Comparison of ENCODE assay signal across 19 cellular contexts in genomic region chr17:67582632-67583230, GRCh38.
DNase-seq lines count a peak whose midpoint lies in the region; ATAC-seq and TF ChIP-seq lines count a peak whose summit lies in the region.
"Had no signal": no experiment of that assay in that cellular context is flagged by ENCODE, and none has a peak within 500 bp of the region (broad histone marks: within the 10 kb centered on the region; RNA-seq: fewer than 3 reads in every experiment).

No MANE protein-coding gene starts in this region.

- H3K9me3 ChIP-seq in H9 (ENCODE audit: control insufficient read depth, low read depth, low read length) (no peaks in the 10 kb centered on the region), neural progenitor cell (ENCODE audit: low read depth) (no peaks in the 10 kb centered on the region)
- H3K9me3 ChIP-seq: ascending aorta, right lobe of liver had no signal

- no peak overlapping the region for H2BK15ac ChIP-seq in H9 (ENCODE audit: low read depth, low read length)

- H3K4me2 ChIP-seq in H9 (ENCODE audit: insufficient read depth, insufficient read length, low read length): no peak overlapping the region
- no peak overlapping the region for H3K4me2 ChIP-seq in neural progenitor cell
- H3K4me2 ChIP-seq: BLaER1 treated with 17β-estradiol and CSF1 and Interleukin-3, amounts not matched to agents 10 nM and 100 nM had no signal

- no peak overlapping the region for H2BK20ac ChIP-seq in H9 (ENCODE audit: low read depth, low read length, poor library complexity, severe bottlenecking)

- H2BK5ac ChIP-seq in H9 (ENCODE audit: insufficient read length, low read length): no peak overlapping the region

- no peaks in the 10 kb centered on the region for H4K20me1 ChIP-seq in H9 (ENCODE audit: control insufficient read depth, insufficient read depth, insufficient read length)
- no peaks in the 10 kb centered on the region for H4K20me1 ChIP-seq in neural progenitor cell (ENCODE audit: low read depth)
- H4K20me1 ChIP-seq: BLaER1 treated with 17β-estradiol and CSF1 and Interleukin-3, amounts not matched to agents 10 nM and 100 nM had no signal

- H3K27me3 ChIP-seq in H9 (ENCODE audit: insufficient read depth, low read length) (no peaks in the 10 kb centered on the region), neural progenitor cell (no peaks in the 10 kb centered on the region)
- H3K27me3 ChIP-seq: ascending aorta; BLaER1 treated with 17β-estradiol and CSF1 and Interleukin-3, amounts not matched to agents 10 nM and 100 nM; right lobe of liver had no signal

- no peaks in the 10 kb centered on the region for H3K79me1 ChIP-seq in H9 (ENCODE audit: insufficient read depth, low read depth, low read length, poor library complexity, severe bottlenecking)

- H3K36me3 ChIP-seq in neural progenitor cell: no peaks in the 10 kb centered on the region
- H3K36me3 ChIP-seq: ascending aorta, right lobe of liver had no signal

- TF ChIP-seq CTCF in H9 (conservative IDR thresholded peaks at IDR 0.05): no peak
- TF ChIP-seq CTCF in fibroblast of pulmonary artery (IDR thresholded peaks at IDR 0.05; ENCODE audit: low read length, missing control alignments): no peak
- no peak for TF ChIP-seq CTCF in neural progenitor cell (IDR thresholded peaks at IDR 0.05)

- DNase-seq in H9 (no peak), NCI-H226 (peak; percentile 74), fibroblast of pulmonary artery (ENCODE audit: low read depth) (peak; percentile 26), renal cortical epithelial cell (ENCODE audit: low read depth) (peak; percentile 88), NOMO-1 treated with dmso at 0.1 percent for 144 hours (lab: John Stamatoyannopoulos, UW; ENCODE audit: unreplicated experiment) (no peak), COR-L47 (lab: John Stamatoyannopoulos, UW) (no peak), neural progenitor cell (ENCODE audit: low spot score) (no peak)
- DNase-seq: activated CD4-positive, alpha-beta T cell treated with anti-CD3 and anti-CD28 coated beads for 48 hours; effector CD8-positive, alpha-beta T cell; GDM1; Kasumi-1; NCI-H446; right lobe of liver; stimulated activated CD4-positive, alpha-beta T cell treated with anti-CD3 and anti-CD28 coated beads, Interleukin-4, amount 100 ng/mL, for 4 hours had no signal

- H2AFZ ChIP-seq in H9 (ENCODE audit: low read length) (no peak overlapping the region), neural progenitor cell (replicated peaks) (no peak overlapping the region)

- H3K79me2 ChIP-seq in H9 (ENCODE audit: insufficient read depth, low read length) (no peaks in the 10 kb centered on the region), neural progenitor cell (ENCODE audit: low read depth) (no peaks in the 10 kb centered on the region)

- H3K27ac Mint-ChIP-seq in H9: peak overlapping the region in 2 of 3 experiments; percentile 15 to 64; a peak in 1 of 7 replicates
- H3K27ac Mint-ChIP-seq in neural progenitor cell: no peak overlapping the region
- H3K27ac Mint-ChIP-seq: stimulated activated memory B cell treated with anti-CD40 and anti-IgM and Interleukin-4, amounts not matched to agents 10 μg/mL and 1 μg/mL and 100 μg/mL, for 72 hours; T-helper 1 cell treated with Interleukin-12 subunit alpha and Interleukin-12 subunit beta and Interleukin-4 antibody, amounts not matched to agents 30 μg/mL and 1 μg/mL, for 36 hours had no signal

- H3K4ac ChIP-seq in H9 (ENCODE audit: low read depth, low read length): no peak overlapping the region

- H4K8ac ChIP-seq in H9 (replicated peaks; ENCODE audit: insufficient read length, low read depth, low read length): no peak overlapping the region

- no peak overlapping the region for H2BK120ac ChIP-seq in H9 (ENCODE audit: low read depth, low read length, poor library complexity, severe bottlenecking)

- no peaks in the 10 kb centered on the region; the same call in 1 of the 2 replicates for H3K27me3 Mint-ChIP-seq in H9 (ENCODE audit: low read depth)
- H3K27me3 Mint-ChIP-seq in neural progenitor cell (ENCODE audit: insufficient read depth, low read depth): peaks cover 4% of the 10 kb centered on the region
- H3K27me3 Mint-ChIP-seq: stimulated activated memory B cell treated with anti-CD40 and anti-IgM and Interleukin-4, amounts not matched to agents 10 μg/mL and 1 μg/mL and 100 μg/mL, for 72 hours had no signal

- no peaks in the 10 kb centered on the region for H3F3A ChIP-seq in neural progenitor cell (ENCODE audit: low read depth)

- WGBS in H9 (ENCODE audit: extremely low coverage, insufficient read length, low lambda C conversion rate): no CpG with 5 or more reads among the region's 8 CpGs

- no peak overlapping the region for H2BK12ac ChIP-seq in H9 (ENCODE audit: insufficient read length, low read depth, low read length)

- H4K5ac ChIP-seq in H9 (ENCODE audit: insufficient read length, low read depth, low read length): no peak overlapping the region

- no peak overlapping the region for H2AK5ac ChIP-seq in H9 (ENCODE audit: insufficient read length, low read length)

- H3K9me3 Mint-ChIP-seq in H9 (peaks cover 2 to 8% of the 10 kb centered on the region in 2 experiments; a peak in 2 of 5 replicates), neural progenitor cell (no peaks in the 10 kb centered on the region)
- H3K9me3 Mint-ChIP-seq: T-helper 1 cell treated with Interleukin-12 subunit alpha and Interleukin-12 subunit beta and Interleukin-4 antibody, amounts not matched to agents 30 μg/mL and 1 μg/mL, for 36 hours had no signal

- H3K9ac ChIP-seq in H9 (ENCODE audit: extremely low read depth, insufficient read length, low read length): no peak overlapping the region
- no peak overlapping the region for H3K9ac ChIP-seq in neural progenitor cell
- H3K9ac ChIP-seq: BLaER1 treated with 17β-estradiol and CSF1 and Interleukin-3, amounts not matched to agents 10 nM and 100 nM had no signal

- H3K4me1 ChIP-seq in H9 (ENCODE audit: insufficient read depth, low read length) (peaks cover 3% of the 10 kb centered on the region; the same call in 1 of the 2 replicates), neural progenitor cell (peaks cover 8% of the 10 kb centered on the region)
- H3K4me1 ChIP-seq: ascending aorta, right lobe of liver had no signal

- H3T11ph ChIP-seq in H9 (ENCODE audit: low read length): no peak overlapping the region

- H3K23ac ChIP-seq in H9 (ENCODE audit: insufficient read length, low read depth, low read length): no peak overlapping the region

- H3K23me2 ChIP-seq in H9 (ENCODE audit: insufficient read length, low read depth, low read length, poor library complexity, severe bottlenecking): no peaks in the 10 kb centered on the region

- no peak overlapping the region for H3K4me3 Mint-ChIP-seq in H9
- no peak overlapping the region for H3K4me3 Mint-ChIP-seq in neural progenitor cell
- H3K4me3 Mint-ChIP-seq: stimulated activated memory B cell treated with anti-CD40 and anti-IgM and Interleukin-4, amounts not matched to agents 10 μg/mL and 1 μg/mL and 100 μg/mL, for 72 hours; T-helper 1 cell treated with Interleukin-12 subunit alpha and Interleukin-12 subunit beta and Interleukin-4 antibody, amounts not matched to agents 30 μg/mL and 1 μg/mL, for 36 hours had no signal

- no peak overlapping the region for H3K56ac ChIP-seq in H9 (ENCODE audit: insufficient read length, low read depth, low read length)

- no peak for ATAC-seq in HG02870 (IDR thresholded peaks at IDR 0.05; ENCODE audit: unreplicated experiment)
- ATAC-seq: stimulated activated memory B cell treated with anti-CD40 and anti-IgM and Interleukin-4, amounts not matched to agents 10 μg/mL and 1 μg/mL and 100 μg/mL, for 72 hours had no signal

- H3K27ac ChIP-seq in H9 (ENCODE audit: insufficient read length, low read depth, low read length) (no peak overlapping the region), neural progenitor cell (no peak overlapping the region)
- H3K27ac ChIP-seq: ascending aorta; BLaER1 treated with 17β-estradiol and CSF1 and Interleukin-3, amounts not matched to agents 10 nM and 100 nM; right lobe of liver had no signal

- peaks cover 26 to 39% (median 27%) of the 10 kb centered on the region in 3 experiments for H3K36me3 Mint-ChIP-seq in H9 (ENCODE audit: insufficient read depth in 1 of 3, low read depth in 3 of 3)
- peaks cover 24% of the 10 kb centered on the region for H3K36me3 Mint-ChIP-seq in neural progenitor cell

- no peak overlapping the region for H3K14ac ChIP-seq in H9 (ENCODE audit: insufficient read depth, low read length)

- no peak overlapping the region for H3K4me3 ChIP-seq in fibroblast of pulmonary artery (replicated peaks; ENCODE audit: low read depth, low read length)
- H3K4me3 ChIP-seq in neural progenitor cell: no peak overlapping the region
- H3K4me3 ChIP-seq: ascending aorta; BLaER1 treated with 17β-estradiol and CSF1 and Interleukin-3, amounts not matched to agents 10 nM and 100 nM; right lobe of liver had no signal

- H4K91ac ChIP-seq in H9 (ENCODE audit: insufficient read length, low read depth, low read length): no peak overlapping the region

- H3K4me1 Mint-ChIP-seq in H9 (peaks cover 9 to 13% of the 10 kb centered on the region in 2 experiments), neural progenitor cell (peaks cover 10% of the 10 kb centered on the region)

- H3K18ac ChIP-seq in H9 (ENCODE audit: insufficient read length, low read depth, low read length): no peak overlapping the region

Comparison
In these comparisons a context has a peak if more than half of its experiments do, and no peak if none do; other contexts are left out.
1. DNase-seq: peak in NCI-H226 (single experiment), fibroblast of pulmonary artery (single experiment) and renal cortical epithelial cell (single experiment); none in H9 (single experiment), NOMO-1 treated with dmso at 0.1 percent for 144 hours (single experiment), COR-L47 (single experiment) and neural progenitor cell (single experiment).